Comparison of ENCODE assay signal across 17 cellular contexts in genomic region chr7:95436407-95436806, GRCh38. TPM values are rescaled to one million over a fixed set of nuclear protein-coding genes. Genes with fewer than 3 reads are reported as not detected.
"Had no signal": no experiment of that assay in that cellular context is flagged by ENCODE, and none has a peak within 500 bp of the region (broad histone marks: within the 10 kb centered on the region; RNA-seq: fewer than 3 reads in every experiment).

No MANE protein-coding gene starts in this region.

- H3K9me3 ChIP-seq: transverse colon had no signal

- H3K27me3 Mint-ChIP-seq: effector memory CD8-positive, alpha-beta T cell had no signal

- ATAC-seq: effector memory CD8-positive, alpha-beta T cell; stimulated activated naive CD8-positive, alpha-beta T cell treated with anti-CD3 and anti-CD28 coated beads, Interleukin-15, Interleukin-2, amounts not matched to agents 100 U/mL and 50 U/mL, for 24 hours had no signal

- H3K9me3 Mint-ChIP-seq: activated CD4-positive, alpha-beta T cell treated with anti-CD3 and anti-CD28 coated beads, Interleukin-2, amount 10 ng/mL, durations not matched to agents 7 days and 5 days; activated naive CD8-positive, alpha-beta T cell treated with anti-CD3 and anti-CD28 coated beads, Interleukin-2, amount 10 ng/mL, durations not matched to agents 7 days and 5 days; activated T-helper 1 cell treated with anti-CD3 and anti-CD28 coated beads, Interleukin-12 subunit alpha, Interleukin-12 subunit beta, Interleukin-2, Interleukin-4 antibody, amounts not matched to agents 30 ng/mL and 10 ng/mL and 1 ng/mL, durations not matched to agents 14 hours and 24 hours and 36 hours; effector memory CD8-positive, alpha-beta T cell; immature natural killer cell had no signal

- H3K36me3 ChIP-seq: transverse colon had no signal

- DNase-seq: activated CD4-positive, alpha-beta T cell treated with anti-CD3 and anti-CD28 coated beads, Interleukin-2, amount 10 ng/mL, durations not matched to agents 7 days and 5 days; activated CD8-positive, alpha-beta memory T cell treated with anti-CD3 and anti-CD28 coated beads for 24 hours; activated naive CD8-positive, alpha-beta T cell treated with anti-CD3 and anti-CD28 coated beads, Interleukin-2, amount 10 ng/mL, durations not matched to agents 7 days and 5 days; central memory CD4-positive, alpha-beta T cell; effector memory CD8-positive, alpha-beta T cell; head of caudate nucleus; immature natural killer cell; naive B cell; posterior cingulate gyrus; stimulated activated CD4-positive, alpha-beta T cell treated with anti-CD3 and anti-CD28 coated beads, Interleukin-4, amount 100 ng/mL, for 4 hours; stimulated activated naive CD8-positive, alpha-beta T cell treated with anti-CD3 and anti-CD28 coated beads, Interleukin-15, Interleukin-2, amounts not matched to agents 100 U/mL and 50 U/mL, for 24 hours; transverse colon had no signal

- H3K36me3 Mint-ChIP-seq: activated naive CD8-positive, alpha-beta T cell treated with anti-CD3 and anti-CD28 coated beads, Interleukin-2, amount 10 ng/mL, durations not matched to agents 7 days and 5 days; naive B cell had no signal

- FAIRE-seq: frontal cortex had no signal

- H3K4me3 Mint-ChIP-seq: activated CD4-positive, alpha-beta T cell treated with anti-CD3 and anti-CD28 coated beads, Interleukin-2, amount 10 ng/mL, durations not matched to agents 7 days and 5 days; activated naive CD8-positive, alpha-beta T cell treated with anti-CD3 and anti-CD28 coated beads, Interleukin-2, amount 10 ng/mL, durations not matched to agents 7 days and 5 days had no signal

- H3K27me3 ChIP-seq: transverse colon had no signal

- H3K27ac ChIP-seq: epithelial cell of prostate, skin epidermis, transverse colon had no signal

- H3K4me3 ChIP-seq: lung, skin epidermis, transverse colon had no signal

- H3K27ac Mint-ChIP-seq: activated CD4-positive, alpha-beta T cell treated with anti-CD3 and anti-CD28 coated beads, Interleukin-2, amount 10 ng/mL, durations not matched to agents 7 days and 5 days; activated naive CD8-positive, alpha-beta T cell treated with anti-CD3 and anti-CD28 coated beads, Interleukin-2, amount 10 ng/mL, durations not matched to agents 7 days and 5 days; activated T-helper 1 cell treated with anti-CD3 and anti-CD28 coated beads, Interleukin-12 subunit alpha, Interleukin-12 subunit beta, Interleukin-2, Interleukin-4 antibody, amounts not matched to agents 30 ng/mL and 10 ng/mL and 1 ng/mL, durations not matched to agents 14 hours and 24 hours and 36 hours had no signal

RNA-seq across cellular contexts. Expression of gene PON3, which starts 40.2 kb away (rescaled TPM):
- total RNA-seq: activated CD4-positive, alpha-beta T cell treated with anti-CD3 and anti-CD28 coated beads, Interleukin-2, amount 10 ng/mL, durations not matched to agents 7 days and 5 days; activated naive CD8-positive, alpha-beta T cell treated with anti-CD3 and anti-CD28 coated beads, Interleukin-2, amount 10 ng/mL, durations not matched to agents 7 days and 5 days; activated T-helper 1 cell treated with anti-CD3 and anti-CD28 coated beads, Interleukin-12 subunit alpha, Interleukin-12 subunit beta, Interleukin-2, Interleukin-4 antibody, amounts not matched to agents 30 ng/mL and 10 ng/mL and 1 ng/mL, durations not matched to agents 14 hours and 24 hours and 36 hours had no signal

RNA-seq across cellular contexts. Expression of gene ASB4, which starts 49.3 kb away (rescaled TPM):
- total RNA-seq: activated CD4-positive, alpha-beta T cell treated with anti-CD3 and anti-CD28 coated beads, Interleukin-2, amount 10 ng/mL, durations not matched to agents 7 days and 5 days; activated naive CD8-positive, alpha-beta T cell treated with anti-CD3 and anti-CD28 coated beads, Interleukin-2, amount 10 ng/mL, durations not matched to agents 7 days and 5 days; activated T-helper 1 cell treated with anti-CD3 and anti-CD28 coated beads, Interleukin-12 subunit alpha, Interleukin-12 subunit beta, Interleukin-2, Interleukin-4 antibody, amounts not matched to agents 30 ng/mL and 10 ng/mL and 1 ng/mL, durations not matched to agents 14 hours and 24 hours and 36 hours; transverse colon had no signal
- polyA plus RNA-seq: immature natural killer cell had no signal
